Comparison of ENCODE assay signal across 1 cellular context in the genomic region with DNA sequence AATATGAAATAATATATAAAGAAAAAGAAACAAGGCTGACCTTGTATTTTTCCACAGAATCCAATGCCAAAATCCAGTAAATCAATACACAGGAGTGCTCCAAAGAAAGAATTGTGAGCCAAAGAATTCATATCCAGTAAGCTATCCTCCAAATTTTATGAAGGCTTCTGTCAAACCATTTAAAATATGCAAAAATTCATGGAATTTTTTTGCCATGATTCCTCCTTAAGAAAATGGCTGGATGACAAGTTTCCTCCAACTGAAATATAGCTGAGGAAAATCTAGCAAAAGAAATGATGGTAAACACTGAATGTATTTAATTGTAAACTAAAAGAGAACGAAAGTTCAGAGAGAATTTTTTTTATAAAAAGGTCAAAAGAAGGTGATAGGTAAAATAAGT.
TF ChIP-seq lines count a peak whose summit lies in the region.

No MANE protein-coding gene starts in this region.

TF ChIP-seq in IMR-90, 13 proteins besides CTCF, POLR2A, EP300 and RAD21 (continued from another document):
- TF ChIP-seq MXI1 (IDR thresholded peaks at IDR 0.05; ENCODE audit: borderline replicate concordance, low read depth, low read length) = no peak
- TF ChIP-seq, protein P1, sequence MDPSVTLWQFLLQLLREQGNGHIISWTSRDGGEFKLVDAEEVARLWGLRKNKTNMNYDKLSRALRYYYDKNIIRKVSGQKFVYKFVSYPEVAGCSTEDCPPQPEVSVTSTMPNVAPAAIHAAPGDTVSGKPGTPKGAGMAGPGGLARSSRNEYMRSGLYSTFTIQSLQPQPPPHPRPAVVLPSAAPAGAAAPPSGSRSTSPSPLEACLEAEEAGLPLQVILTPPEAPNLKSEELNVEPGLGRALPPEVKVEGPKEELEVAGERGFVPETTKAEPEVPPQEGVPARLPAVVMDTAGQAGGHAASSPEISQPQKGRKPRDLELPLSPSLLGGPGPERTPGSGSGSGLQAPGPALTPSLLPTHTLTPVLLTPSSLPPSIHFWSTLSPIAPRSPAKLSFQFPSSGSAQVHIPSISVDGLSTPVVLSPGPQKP (IDR thresholded peaks at IDR 0.05; ENCODE audit: borderline replicate concordance, low read depth, low read length) = no peak
- TF ChIP-seq MAZ (IDR thresholded peaks at IDR 0.05; ENCODE audit: borderline replicate concordance, low read depth, low read length) = no peak
- TF ChIP-seq MAFK (IDR thresholded peaks at IDR 0.05; ENCODE audit: low read depth, low read length) = no peak
- no peak for TF ChIP-seq CEBPB (IDR thresholded peaks at IDR 0.05; ENCODE audit: low read depth, low read length)
- TF ChIP-seq BHLHE40 (IDR thresholded peaks at IDR 0.05; ENCODE audit: low read depth, low read length) = no peak
- no peak for TF ChIP-seq SMC3 (IDR thresholded peaks at IDR 0.05; ENCODE audit: low read depth, low read length)
